Comparison of ENCODE assay signal across 6 cellular contexts in genomic region chr6:169702640-169703246, GRCh38. TPM values are rescaled to one million over a fixed set of nuclear protein-coding genes. Genes with fewer than 3 reads are reported as not detected.
DNase-seq lines count a peak whose midpoint lies in the region; ATAC-seq and TF ChIP-seq lines count a peak whose summit lies in the region.

No MANE protein-coding gene starts in this region.

- TF ChIP-seq CTCF in stomach (IDR thresholded peaks at IDR 0.05), result no peak

- WGBS in stomach, 5 donors, result 1 to 6% (median 1%) methylated on average over 12 to 41 of the region's 41 CpGs

- TF ChIP-seq POLR2A in stomach (IDR thresholded peaks at IDR 0.05), result no peak

- peak overlapping the region; percentile 91 to 99 (median 97) for H3K27ac ChIP-seq in stomach

- TF ChIP-seq EP300 in stomach (IDR thresholded peaks at IDR 0.05), result no peak

- peak; percentile 4 for ATAC-seq in GM18873 (IDR thresholded peaks at IDR 0.05; ENCODE audit: low FRiP score, unreplicated experiment)
- ATAC-seq in HG03135 (IDR thresholded peaks at IDR 0.05; ENCODE audit: unreplicated experiment), result peak; percentile 19

- no peaks in the 10 kb centered on the region for H3K9me3 ChIP-seq in stomach

- DNase-seq in activated CD4-positive, alpha-beta T cell treated with anti-CD3 and anti-CD28 coated beads, Interleukin-2, amount 50 U/mL, for 1 hour, result peak; percentile 36
- DNase-seq in stomach (peak; percentile 34), NCI-H187 (lab: John Stamatoyannopoulos, UW) (no peak)

- peaks cover 0 to 29% (median 13%) of the 10 kb centered on the region in 4 donors for H3K36me3 ChIP-seq in stomach

- H3K27me3 ChIP-seq in stomach, result no peaks in the 10 kb centered on the region

- intact Hi-C loops in stomach (cut with DNase I; ENCODE audit: low total_unique reads), result no loop called here

- peaks cover 19 to 57% (median 47%) of the 10 kb centered on the region in 4 donors for H3K4me1 ChIP-seq in stomach

- H3K4me3 ChIP-seq in iPS-11a (ENCODE audit: low read depth, low read length), result peak overlapping the region; percentile 97
- H3K4me3 ChIP-seq in stomach, result peak overlapping the region; percentile 89 to 97 (median 94)

RNA-seq across cellular contexts. Expression of gene C6orf120, which starts 0.8 kb away (rescaled TPM):
- total RNA-seq in stomach, result 10 to 100 TPM in 4 of 5 donors, 1 to 10 TPM in 1; 1.8 to 62.6 (median 22.4) TPM
- polyA plus RNA-seq in stomach, result 1 to 10 TPM; 4.7 to 8.7 (median 6.8) TPM

RNA-seq across cellular contexts. Expression of gene WDR27, which starts 0.9 kb away (rescaled TPM):
- total RNA-seq in stomach, result 100 to 1,000 TPM in 1 of 5 donors, 10 to 100 TPM in 4; 30.4 to 271 (median 53.1) TPM
- 10 to 100 TPM in 1 of 3 donors, 1 to 10 TPM in 2; 4.9 to 22.8 (median 5.5) TPM for polyA plus RNA-seq in stomach

RNA-seq across cellular contexts. Expression of gene PHF10, which starts 21.6 kb away (rescaled TPM):
- total RNA-seq in stomach, result 100 to 1,000 TPM in 1 of 5 donors, 10 to 100 TPM in 4; 10.4 to 115 (median 49.6) TPM
- 10 to 100 TPM; 30.5 to 43.2 (median 31.9) TPM for polyA plus RNA-seq in stomach

RNA-seq across cellular contexts. Expression of gene DYNLT2, which starts 48.6 kb away (rescaled TPM):
- 1 to 10 TPM in 3 of 5 donors, not detected in 2; 1.6 to 5.3 (median 2.0) TPM for total RNA-seq in stomach
- 1 to 10 TPM in 1 of 3 donors, under 1 TPM in 2; 0.46 to 3.2 (median 1.00) TPM for polyA plus RNA-seq in stomach

RNA-seq across cellular contexts. Expression of gene ERMARD, which starts 48.7 kb away (rescaled TPM):
- 10 to 100 TPM in 3 of 5 donors, 1 to 10 TPM in 2; 4.1 to 84.5 (median 13.8) TPM for total RNA-seq in stomach
- polyA plus RNA-seq in stomach, result 10 to 100 TPM; 19.8 to 41.9 (median 21.8) TPM

Comparison
In these comparisons a context has a peak if more than half of its experiments do, and no peak if none do; other contexts are left out.
1. DNase-seq: peak in activated CD4-positive, alpha-beta T cell treated with anti-CD3 and anti-CD28 coated beads, Interleukin-2, amount 50 U/mL, for 1 hour (single experiment) and stomach (single experiment); none in NCI-H187 (0 of 2).